10 cellular contexts compared by ENCODE assay signal in genomic region chr6:722608-723007, GRCh38. TPM values are rescaled to one million over a fixed set of nuclear protein-coding genes. Genes with fewer than 3 reads are reported as not detected.
DNase-seq lines count a peak whose midpoint lies in the region; ATAC-seq and TF ChIP-seq lines count a peak whose summit lies in the region.
"Had no signal": no experiment of that assay in that cellular context is flagged by ENCODE, and none has a peak within 500 bp of the region (broad histone marks: within the 10 kb centered on the region; RNA-seq: fewer than 3 reads in every experiment).

No MANE protein-coding gene starts in this region.

- H3K9me3 ChIP-seq in HCT116 (ENCODE audit: control insufficient read depth in 1 of 2, insufficient read depth in 1 of 2, low read depth in 1 of 2, low read length in 2 of 2), result no peaks in the 10 kb centered on the region
- H3K9me3 ChIP-seq: testis had no signal

- no peak overlapping the region for H3K27ac ChIP-seq in HCT116 (ENCODE audit: low read depth, low read length)
- H3K27ac ChIP-seq: testis had no signal

- POLR2A ChIA-PET in HCT116 (lab: Charles Lee), result no interaction called here

- no peak overlapping the region for H3K9ac ChIP-seq in HCT116 (ENCODE audit: low read length)

- H3K79me2 ChIP-seq in HCT116 (ENCODE audit: insufficient read depth, low read length), result no peaks in the 10 kb centered on the region

- H3K4me2 ChIP-seq in HCT116 (ENCODE audit: low read length), result peak overlapping the region; percentile 49; the same call in 1 of the 2 replicates

- intact Hi-C loops in HCT116 (cut with micrococcal nuclease), result loop anchor here (1.0 to 5.0 kb wide), 3 partner anchors 130 to 660 kb away; no protein-coding TSS in a partner anchor
- intact Hi-C loops in cardiac septum (cut with DNase I), result loop anchor here (10.0 kb wide), 1 partner anchor 128 kb away; no protein-coding TSS in a partner anchor

- no peak for TF ChIP-seq RAD21 in HCT116 (IDR thresholded peaks at IDR 0.05; ENCODE audit: low read depth)

- no peak for ATAC-seq in HCT116

- CTCF ChIA-PET in HCT116 (lab: Charles Lee), result interaction anchor here (0.8 to 1.7 kb wide), 19 partner anchors 8 to 714 kb away, joined by 3 to 7 read pairs (median 5); partner anchors contain the start of gene EXOC2

- no peaks in the 10 kb centered on the region for H3K9me2 ChIP-seq in HCT116 (ENCODE audit: insufficient read depth)

- no peak for TF ChIP-seq POLR2A in HCT116 (IDR thresholded peaks at IDR 0.05; ENCODE audit: borderline replicate concordance, extremely low read depth, insufficient read depth, insufficient read length)

- H3K27me3 ChIP-seq in HCT116 (ENCODE audit: insufficient read depth, low read length), result no peaks in the 10 kb centered on the region
- H3K27me3 ChIP-seq: testis had no signal

- H4K20me1 ChIP-seq in HCT116 (ENCODE audit: insufficient read depth), result no peaks in the 10 kb centered on the region

- BruUV-seq in HCT116 (replicated peaks; lab: Mats Ljungman, UMichigan), result no TSS peak

- peaks cover 0 to 4% of the 10 kb centered on the region in 2 experiments; a peak in 2 of 4 replicates for H3K4me1 ChIP-seq in HCT116 (ENCODE audit: control insufficient read depth in 1 of 2, insufficient read depth in 2 of 2, low read length in 2 of 2)
- H3K4me1 ChIP-seq: testis had no signal

- no peak for TF ChIP-seq CTCF in HCT116 (IDR thresholded peaks at IDR 0.05 in 2 of 3, conservative IDR thresholded peaks at IDR 0.05 in 1 of 3; ENCODE audit: borderline replicate concordance in 1 of 3, insufficient read depth in 1 of 3, low read depth in 2 of 3, low read length in 2 of 3)

- DNase-seq in AG20443 (ENCODE audit: low spot score) (peak; percentile 59), HCT116 (ENCODE audit: low read depth, low spot score) (no peak), amniotic epithelial cell (ENCODE audit: low read depth) (peak; percentile 68), iris pigment epithelial cell (ENCODE audit: low read depth) (peak; percentile 72), cardiac septum (ENCODE audit: low spot score) (no peak), occipital lobe (lab: John Stamatoyannopoulos, UW) (no peak), globus pallidus (ENCODE audit: low spot score) (no peak), kidney glomerular epithelial cell (lab: John Stamatoyannopoulos, UW) (no peak)
- DNase-seq: NCI-H510A had no signal

- RAD21 ChIA-PET in HCT116 (lab: Charles Lee; ENCODE audit: low non-redundant PET in 1 of 2, low total read pairs in 2 of 2, uncharacterized antibody in 2 of 2, unreplicated experiment in 2 of 2), result no interaction called here

- H3K4me3 ChIP-seq in HCT116 (replicated peaks in 1 of 2; ENCODE audit: low read depth in 1 of 2, low read length in 2 of 2), result no peak overlapping the region
- H3K4me3 ChIP-seq: testis had no signal

- H2AFZ ChIP-seq in HCT116 (ENCODE audit: low read depth, low read length, poor library complexity, severe bottlenecking), result peak overlapping the region; percentile 62

- no peaks in the 10 kb centered on the region for H3K36me3 ChIP-seq in HCT116 (ENCODE audit: control insufficient read depth in 1 of 2, insufficient read depth in 2 of 2, low read length in 2 of 2)

TF ChIP-seq in HCT116, 20 proteins besides CTCF, POLR2A, EP300 and RAD21:
- no peak for TF ChIP-seq CBX3 (IDR thresholded peaks at IDR 0.05; ENCODE audit: low read depth)
- TF ChIP-seq SP1 (IDR thresholded peaks at IDR 0.05; ENCODE audit: low read depth), result no peak
- no peak for TF ChIP-seq ATF3 (IDR thresholded peaks at IDR 0.05)
- TF ChIP-seq YY1 (IDR thresholded peaks at IDR 0.05; ENCODE audit: extremely low read depth, insufficient replicate concordance, low read depth, low read length), result no peak
- TF ChIP-seq SIN3A (IDR thresholded peaks at IDR 0.05; ENCODE audit: low read depth), result no peak

RNA-seq across cellular contexts. Expression of gene EXOC2, which starts 29.7 kb away (rescaled TPM):
- total RNA-seq in HCT116 (2021; ENCODE audit: unreplicated experiment) (24.5 TPM), cardiac septum (16.2 TPM), occipital lobe (63.8 TPM)
- 12.2 and 14.3 TPM in 2 replicates for polyA plus RNA-seq in HCT116 (2012)

Comparison
In these comparisons a context has a peak if more than half of its experiments do, and no peak if none do; other contexts are left out.
1. DNase-seq: peak in AG20443 (single experiment), amniotic epithelial cell (single experiment) and iris pigment epithelial cell (single experiment); none in HCT116 (single experiment), cardiac septum (single experiment), occipital lobe (single experiment), globus pallidus (single experiment) and kidney glomerular epithelial cell (single experiment).